32 cellular contexts compared by ENCODE assay signal in genomic region chr1:11170102-11170501, GRCh38. TPM values are rescaled to one million over a fixed set of nuclear protein-coding genes. Genes with fewer than 3 reads are reported as not detected.
"Had no signal": no experiment of that assay in that cellular context is flagged by ENCODE, and none has a peak within 500 bp of the region (broad histone marks: within the 10 kb centered on the region; RNA-seq: fewer than 3 reads in every experiment).

No MANE protein-coding gene starts in this region.

- H3K4me3 ChIP-seq: colonic mucosa, esophagus squamous epithelium, heart right ventricle, left lung, mucosa of descending colon, neural progenitor cell, right atrium auricular region, sigmoid colon, thoracic aorta, tibial nerve, upper lobe of left lung had no signal

- H3K27ac Mint-ChIP-seq: dendritic cell treated with granulocyte-macrophage colony-stimulating factor and Interleukin-4, amounts not matched to agents 40 ng/mL and 50 ng/mL, for 4 days; mesothelial cell of epicardium; natural killer cell treated with Interleukin-12 subunit alpha and Interleukin-12 subunit beta and Interleukin-15 and Interleukin-18, amount 100 ng/mL, for 72 hours; neural progenitor cell; progenitor cell of endocrine pancreas; stimulated activated memory B cell treated with anti-CD40 and anti-IgM and Interleukin-4, amounts not matched to agents 10 μg/mL and 1 μg/mL and 100 μg/mL, for 72 hours had no signal

- H3K27ac ChIP-seq: colonic mucosa, esophagus squamous epithelium, heart right ventricle, left lung, neural progenitor cell, parathyroid adenoma, right atrium auricular region, sigmoid colon, thoracic aorta, tibial nerve, upper lobe of left lung had no signal

- H3K36me3 Mint-ChIP-seq: natural killer cell treated with Interleukin-12 subunit alpha and Interleukin-12 subunit beta and Interleukin-15 and Interleukin-18, amount 100 ng/mL, for 72 hours had no signal

- DNase-seq: colonic mucosa; effector memory CD4-positive, alpha-beta T cell; esophagus squamous epithelium; foreskin melanocyte; glutamatergic neuron; heart right ventricle; hippocampal formation; left cardiac atrium; left lung; mesenchymal stem cell; mucosa of descending colon; naive B cell; sigmoid colon; stimulated activated CD4-positive, alpha-beta T cell treated with anti-CD3 and anti-CD28 coated beads, Interleukin-2, amount 100 ng/mL, for 24 hours; stimulated activated CD4-positive, alpha-beta T cell treated with anti-CD3 and anti-CD28 coated beads, Interleukin-4, amount 100 ng/mL, for 24 hours; stimulated activated naive CD8-positive, alpha-beta T cell treated with anti-CD3 and anti-CD28 coated beads, Interleukin-15, Interleukin-2, amounts not matched to agents 100 U/mL and 50 U/mL, for 24 hours; upper lobe of left lung had no signal

- H3K36me3 ChIP-seq: colonic mucosa, neural progenitor cell had no signal

- H3K4me3 Mint-ChIP-seq: dendritic cell treated with granulocyte-macrophage colony-stimulating factor and Interleukin-4, amounts not matched to agents 40 ng/mL and 50 ng/mL, for 4 days; mesothelial cell of epicardium; naive B cell; natural killer cell treated with Interleukin-12 subunit alpha and Interleukin-12 subunit beta and Interleukin-15 and Interleukin-18, amount 100 ng/mL, for 72 hours; neural progenitor cell; stimulated activated memory B cell treated with anti-CD40 and anti-IgM and Interleukin-4, amounts not matched to agents 10 μg/mL and 1 μg/mL and 100 μg/mL, for 72 hours had no signal

- H3K27me3 Mint-ChIP-seq: dendritic cell treated with granulocyte-macrophage colony-stimulating factor and Interleukin-4, amounts not matched to agents 40 ng/mL and 50 ng/mL, for 4 days; naive B cell; natural killer cell treated with Interleukin-12 subunit alpha and Interleukin-12 subunit beta and Interleukin-15 and Interleukin-18, amount 100 ng/mL, for 72 hours; progenitor cell of endocrine pancreas; stimulated activated memory B cell treated with anti-CD40 and anti-IgM and Interleukin-4, amounts not matched to agents 10 μg/mL and 1 μg/mL and 100 μg/mL, for 72 hours had no signal

- H3K9me3 Mint-ChIP-seq: dendritic cell treated with granulocyte-macrophage colony-stimulating factor and Interleukin-4, amounts not matched to agents 40 ng/mL and 50 ng/mL, for 4 days; mesothelial cell of epicardium; natural killer cell treated with Interleukin-12 subunit alpha and Interleukin-12 subunit beta and Interleukin-15 and Interleukin-18, amount 100 ng/mL, for 72 hours; neural progenitor cell; stimulated activated memory B cell treated with anti-CD40 and anti-IgM and Interleukin-4, amounts not matched to agents 10 μg/mL and 1 μg/mL and 100 μg/mL, for 72 hours had no signal

- H3K27me3 ChIP-seq: colonic mucosa, esophagus squamous epithelium, heart right ventricle, left lung, neural progenitor cell, right atrium auricular region, sigmoid colon, tibial nerve, upper lobe of left lung had no signal

- H3K4me1 Mint-ChIP-seq: stimulated activated memory B cell treated with anti-CD40 and anti-IgM and Interleukin-4, amounts not matched to agents 10 μg/mL and 1 μg/mL and 100 μg/mL, for 72 hours had no signal

- H3K9me3 ChIP-seq: colonic mucosa, esophagus squamous epithelium, heart right ventricle, left lung, mucosa of descending colon, right atrium auricular region, sigmoid colon, thoracic aorta, tibial nerve, upper lobe of left lung had no signal

- H3K4me1 ChIP-seq: colonic mucosa, left lung, parathyroid adenoma, upper lobe of left lung had no signal

- ATAC-seq: heart right ventricle; left cardiac atrium; left lung; mucosa of descending colon; natural killer cell treated with Interleukin-12 subunit alpha and Interleukin-12 subunit beta and Interleukin-15 and Interleukin-18, amount 100 ng/mL, for 72 hours; stimulated activated memory B cell treated with anti-CD40 and anti-IgM and Interleukin-4, amounts not matched to agents 10 μg/mL and 1 μg/mL and 100 μg/mL, for 72 hours; stimulated activated naive CD8-positive, alpha-beta T cell treated with anti-CD3 and anti-CD28 coated beads, Interleukin-15, Interleukin-2, amounts not matched to agents 100 U/mL and 50 U/mL, for 24 hours had no signal

RNA-seq across cellular contexts. Expression of gene ANGPTL7, which starts 19.1 kb away (rescaled TPM):
- total RNA-seq: endothelial cell of umbilical vein; epithelial cell of proximal tubule; kidney epithelial cell; lung microvascular endothelial cell; mesothelial cell of epicardium; natural killer cell treated with Interleukin-12 subunit alpha and Interleukin-12 subunit beta and Interleukin-15 and Interleukin-18, amount 100 ng/mL, for 72 hours; osteoblast; progenitor cell of endocrine pancreas had no signal
